ENCODE assay signal across 8 cellular contexts in genomic region chr10:5629789-5630436, GRCh38. TPM values are rescaled to one million over a fixed set of nuclear protein-coding genes. Genes with fewer than 3 reads are reported as not detected.
A peak's percentile ranks its signal among the peaks of the same experiment; 100 is the strongest.
DNase-seq lines count a peak whose midpoint lies in the region; ATAC-seq and TF ChIP-seq lines count a peak whose summit lies in the region.

No MANE protein-coding gene starts in this region.

- POLR2A ChIA-PET in activated CD4-positive, alpha-beta memory T cell treated with anti-CD3 and anti-CD28 coated beads for 36 hours (lab: Charles Lee) = interaction anchor here (1.2 kb wide), 1 partner anchor 182 kb away, joined by 3 read pairs; no protein-coding TSS in a partner anchor

- no peak overlapping the region for H2BK5ac ChIP-seq in mesenchymal stem cell (ENCODE audit: low read depth, low read length, poor library complexity, severe bottlenecking)

- H2BK120ac ChIP-seq in mesenchymal stem cell (ENCODE audit: low read depth, low read length) = no peak overlapping the region

- peak; percentile 99 for TF ChIP-seq CTCF in AG09319 (IDR thresholded peaks at IDR 0.05; ENCODE audit: low read depth, low read length)

- no peaks in the 10 kb centered on the region for H3K9me3 ChIP-seq in mesenchymal stem cell (ENCODE audit: control insufficient read depth, low read length)

- peaks cover 3% of the 10 kb centered on the region for H3K27me3 Mint-ChIP-seq in activated CD4-positive, alpha-beta memory T cell treated with anti-CD3 and anti-CD28 coated beads for 36 hours

- peaks cover 31% of the 10 kb centered on the region for H3K4me1 Mint-ChIP-seq in activated CD4-positive, alpha-beta memory T cell treated with anti-CD3 and anti-CD28 coated beads for 36 hours (ENCODE audit: low read depth)

- no peak overlapping the region for H4K8ac ChIP-seq in mesenchymal stem cell (ENCODE audit: low read length)

- no peaks in the 10 kb centered on the region for H3K79me1 ChIP-seq in mesenchymal stem cell (replicated peaks; ENCODE audit: low read length, poor library complexity, severe bottlenecking)

- H3K27me3 ChIP-seq in mesenchymal stem cell (ENCODE audit: control insufficient read depth in 1 of 2, insufficient read depth in 1 of 2, low read length in 2 of 2) = no peaks in the 10 kb centered on the region

- no peak overlapping the region for H3K27ac ChIP-seq in mesenchymal stem cell (ENCODE audit: low read length, poor library complexity, severe bottlenecking)

- peak overlapping the region; percentile 43 for H3K27ac Mint-ChIP-seq in activated CD4-positive, alpha-beta memory T cell treated with anti-CD3 and anti-CD28 coated beads for 36 hours

- H2BK15ac ChIP-seq in mesenchymal stem cell (ENCODE audit: low read depth, poor library complexity, severe bottlenecking) = no peak overlapping the region

- no peak overlapping the region for H3K14ac ChIP-seq in mesenchymal stem cell (ENCODE audit: low read length in 2 of 2)

- no peaks in the 10 kb centered on the region for H3K36me3 ChIP-seq in mesenchymal stem cell (ENCODE audit: control insufficient read depth in 1 of 2, insufficient read depth in 2 of 2, low read depth in 1 of 2, low read length in 2 of 2)

- H3K4me3 Mint-ChIP-seq in activated CD4-positive, alpha-beta memory T cell treated with anti-CD3 and anti-CD28 coated beads for 36 hours = no peak overlapping the region

- no peak overlapping the region for H3K4ac ChIP-seq in mesenchymal stem cell (ENCODE audit: low read depth in 1 of 2, low read length in 2 of 2)

- WGBS in mesenchymal stem cell = 58% methylated on average over 14 of the region's 14 CpGs

- no peak overlapping the region for H3K23ac ChIP-seq in mesenchymal stem cell (ENCODE audit: low read length in 2 of 2)

- ATAC-seq in GM18517 (IDR thresholded peaks at IDR 0.05; ENCODE audit: unreplicated experiment) = peak; percentile 86
- ATAC-seq in HG03060 (IDR thresholded peaks at IDR 0.05; ENCODE audit: low read depth, unreplicated experiment) = peak; percentile 61

- DNase-seq in AG09319 (ENCODE audit: extremely low read depth, low read depth) (peak; percentile 75), NCI-H526 treated with DMSO at 0.1 percent for 48 hours (lab: John Stamatoyannopoulos, UW) (peak; percentile 15), mesenchymal stem cell (peak; percentile 88)
- DNase-seq in activated CD4-positive, alpha-beta memory T cell treated with anti-CD3 and anti-CD28 coated beads for 36 hours = peak; percentile 91
- peak; percentile 66 for DNase-seq in effector CD8-positive, alpha-beta T cell (lab: John Stamatoyannopoulos, UW)
- peak; percentile 73 to 80 for DNase-seq in stimulated activated CD8-positive, alpha-beta memory T cell treated with anti-CD3 and anti-CD28 coated beads, Interleukin-2, amount 100 ng/mL, for 48 hours (ENCODE audit: low read depth in 2 of 2)

- no peak overlapping the region for H3K18ac ChIP-seq in mesenchymal stem cell (ENCODE audit: low read depth in 1 of 2, low read length in 2 of 2)

- H3K36me3 Mint-ChIP-seq in activated CD4-positive, alpha-beta memory T cell treated with anti-CD3 and anti-CD28 coated beads for 36 hours = no peaks in the 10 kb centered on the region

- H2AFZ ChIP-seq in mesenchymal stem cell (ENCODE audit: low read depth, low read length) = no peak overlapping the region

- no peak overlapping the region for H4K91ac ChIP-seq in mesenchymal stem cell (ENCODE audit: low read length)

- H3K9me3 Mint-ChIP-seq in activated CD4-positive, alpha-beta memory T cell treated with anti-CD3 and anti-CD28 coated beads for 36 hours = no peaks in the 10 kb centered on the region

- no peak overlapping the region for H3K9ac ChIP-seq in mesenchymal stem cell (ENCODE audit: low read length)

- H3K4me3 ChIP-seq in mesenchymal stem cell (ENCODE audit: insufficient read depth in 1 of 2, low read depth in 1 of 2, low read length in 2 of 2) = no peak overlapping the region

- H2AK5ac ChIP-seq in mesenchymal stem cell (ENCODE audit: low read length, severe bottlenecking) = no peak overlapping the region

- no peak overlapping the region for H2BK12ac ChIP-seq in mesenchymal stem cell (ENCODE audit: low read length in 2 of 2)

- H3K4me1 ChIP-seq in mesenchymal stem cell (ENCODE audit: control insufficient read depth, insufficient read depth, low read depth, low read length) = peaks cover 11% of the 10 kb centered on the region

- H3K4me2 ChIP-seq in mesenchymal stem cell (ENCODE audit: low read length, poor library complexity, severe bottlenecking) = no peak overlapping the region

- intact Hi-C loops in activated CD4-positive, alpha-beta memory T cell treated with anti-CD3 and anti-CD28 coated beads for 36 hours (cut with micrococcal nuclease) = loop anchor here (1.0 to 10.0 kb wide), 6 partner anchors 37 to 335 kb away; partner anchors contain the start of gene ASB13

- CTCF ChIA-PET in activated CD4-positive, alpha-beta memory T cell treated with anti-CD3 and anti-CD28 coated beads for 36 hours (lab: Charles Lee) = interaction anchor here (0.5 to 3.9 kb wide), 44 partner anchors 12 to 815 kb away, joined by 3 to 35 read pairs (median 4); partner anchors contain the start of gene TASOR2

RNA-seq across cellular contexts. Expression of gene ASB13, which starts 36.5 kb away (rescaled TPM):
- 10 to 100 TPM; 12.1 to 12.5 TPM for total RNA-seq in activated CD4-positive, alpha-beta memory T cell treated with anti-CD3 and anti-CD28 coated beads for 36 hours
- polyA plus RNA-seq in mesenchymal stem cell (2013, experiment 1 of 2) = 5.1 TPM
- 5.1 TPM for polyA plus RNA-seq in mesenchymal stem cell (2013, experiment 2 of 2)

RNA-seq across cellular contexts. Expression of gene TASOR2, which starts 54.7 kb away (rescaled TPM):
- total RNA-seq in activated CD4-positive, alpha-beta memory T cell treated with anti-CD3 and anti-CD28 coated beads for 36 hours = 10 to 100 TPM; 41.8 to 43.8 TPM
- 14.7 TPM for polyA plus RNA-seq in mesenchymal stem cell (2013, experiment 1 of 2)
- polyA plus RNA-seq in mesenchymal stem cell (2013, experiment 2 of 2) = 15.4 TPM

Comparison
In these comparisons a context has a peak if more than half of its experiments do, and no peak if none do; other contexts are left out.
1. DNase-seq: peak in every context shown above with its lines; median percentile 91 in activated CD4-positive, alpha-beta memory T cell treated with anti-CD3 and anti-CD28 coated beads for 36 hours; 88 in mesenchymal stem cell; 76 in stimulated activated CD8-positive, alpha-beta memory T cell treated with anti-CD3 and anti-CD28 coated beads, Interleukin-2, amount 100 ng/mL, for 48 hours; 75 in AG09319; 66 in effector CD8-positive, alpha-beta T cell; 15 in NCI-H526 treated with DMSO at 0.1 percent for 48 hours.